17 cellular contexts compared by ENCODE assay signal in genomic region chr19:2113436-2114211, GRCh38. TPM values are rescaled to one million over a fixed set of nuclear protein-coding genes. Genes with fewer than 3 reads are reported as not detected.
DNase-seq lines count a peak whose midpoint lies in the region; TF ChIP-seq lines count a peak whose summit lies in the region.
"Had no signal": no experiment of that assay in that cellular context is flagged by ENCODE, and none has a peak within 500 bp of the region (broad histone marks: within the 10 kb centered on the region; RNA-seq: fewer than 3 reads in every experiment).

No MANE protein-coding gene starts in this region.

- no peak for TF ChIP-seq POLR2A in NB4 (IDR thresholded peaks at IDR 0.05; ENCODE audit: extremely low read depth, insufficient read length)

- H3K79me2 ChIP-seq in Karpas-422 (ENCODE audit: low read length) = no peaks in the 10 kb centered on the region

- H3K9me2 ChIP-seq in Karpas-422 (replicated peaks; ENCODE audit: insufficient read depth, low read length) = no peaks in the 10 kb centered on the region

- H3K9ac ChIP-seq in Karpas-422 (ENCODE audit: low read length) = no peak overlapping the region

- no peak overlapping the region for H3K27ac ChIP-seq in Karpas-422 (ENCODE audit: low read length)
- H3K27ac ChIP-seq: C4-2B had no signal

- no peak overlapping the region for H2AFZ ChIP-seq in Karpas-422 (ENCODE audit: low read length)

- no peaks in the 10 kb centered on the region for H4K20me1 ChIP-seq in Karpas-422 (ENCODE audit: insufficient read depth, low read depth, low read length)

- peaks cover 15% of the 10 kb centered on the region for H3K36me3 ChIP-seq in Karpas-422 (ENCODE audit: insufficient read depth, low read length)

- in situ Hi-C loops in Caki2 (cut with HindIII; ENCODE audit: low pct_unique_long_range_greater_than_20kb, low sequenced_read_pairs) = no loop called here

- H3K4me2 ChIP-seq in Karpas-422 (ENCODE audit: low read depth, low read length, poor library complexity, severe bottlenecking) = no peak overlapping the region

- H3K4me3 ChIP-seq in NB4 (ENCODE audit: low read depth, low read length) (no peak overlapping the region), Karpas-422 (ENCODE audit: low read length) (no peak overlapping the region)
- H3K4me3 ChIP-seq: thoracic aorta had no signal

- no peaks in the 10 kb centered on the region for H3K27me3 ChIP-seq in Karpas-422 (ENCODE audit: low read length)

- TF ChIP-seq CTCF in NB4 (IDR thresholded peaks at IDR 0.05; ENCODE audit: low read depth, low read length) = no peak

- no peaks in the 10 kb centered on the region for H3K4me1 ChIP-seq in Karpas-422 (ENCODE audit: low read length)

- no peaks in the 10 kb centered on the region for H3K9me3 ChIP-seq in Karpas-422 (ENCODE audit: low read length)
- H3K9me3 ChIP-seq: thoracic aorta had no signal

- DNase-seq in Caki2 (ENCODE audit: low read depth) (peak; percentile 11), NB4 (ENCODE audit: low read depth) (peak; percentile 60), cerebellum (ENCODE audit: low spot score) (peak; percentile 58), myocyte (ENCODE audit: low read depth) (peak; percentile 94), NCI-H1436 (lab: John Stamatoyannopoulos, UW) (no peak), NCI-H2107 (lab: John Stamatoyannopoulos, UW) (no peak), Karpas-422 (no peak), DMS153 (lab: John Stamatoyannopoulos, UW) (no peak)
- DNase-seq: activated CD4-positive, alpha-beta T cell treated with anti-CD3 and anti-CD28 coated beads for 36 hours; activated CD8-positive, alpha-beta memory T cell treated with anti-CD3 and anti-CD28 coated beads, Interleukin-2, amount 50 U/mL, for 4 hours; H7; NCI-H1105 treated with DMSO at 0.1 percent for 48 hours; NCI-H226; NK-92 treated with Interleukin-12 subunit alpha and Interleukin-12 subunit beta, amount 100 ng/mL, for 24 hours; stimulated activated CD4-positive, alpha-beta T cell treated with anti-CD3 and anti-CD28 coated beads, Interleukin-4, amount 100 ng/mL, for 24 hours had no signal

RNA-seq across cellular contexts. Expression of gene IZUMO4, which starts 16.9 kb away (rescaled TPM):
- total RNA-seq in Caki2 (2014; rRNA removed; shearing (Covaris generic); ENCODE audit: low replicate concordance) = not detected in 2 replicates
- total RNA-seq in cerebellum (4.4 TPM), myocyte (7.2 and 8.2 TPM in 2 replicates)
- 6.2 TPM for polyA plus RNA-seq in myocyte (2012)
- total RNA-seq in Karpas-422 (2014; rRNA removed; shearing (Covaris generic); ENCODE audit: low replicate concordance) = 285 and 487 TPM in 2 replicates

RNA-seq across cellular contexts. Expression of gene MOB3A, which starts 17.5 kb away (rescaled TPM):
- 13.3 and 28.9 TPM in 2 replicates for total RNA-seq in Caki2 (2014; rRNA removed; shearing (Covaris generic); ENCODE audit: low replicate concordance)
- 14.8 TPM for total RNA-seq in cerebellum
- total RNA-seq in myocyte = 17.6 and 22.4 TPM in 2 replicates
- polyA plus RNA-seq in myocyte (2012) = 20.7 TPM
- 153 and 219 TPM in 2 replicates for total RNA-seq in Karpas-422 (2014; rRNA removed; shearing (Covaris generic); ENCODE audit: low replicate concordance)

RNA-seq across cellular contexts. Expression of gene AP3D1, which starts 37.7 kb away (rescaled TPM):
- total RNA-seq in Caki2 (2014; rRNA removed; shearing (Covaris generic); ENCODE audit: low replicate concordance) = 59.0 and 69.3 TPM in 2 replicates
- total RNA-seq in cerebellum = 56.6 TPM
- 109 and 114 TPM in 2 replicates for total RNA-seq in myocyte
- 129 TPM for polyA plus RNA-seq in myocyte (2012)
- total RNA-seq in Karpas-422 (2014; rRNA removed; shearing (Covaris generic); ENCODE audit: low replicate concordance) = 82.3 and 101 TPM in 2 replicates

RNA-seq across cellular contexts. Expression of gene DOT1L, which starts 50.1 kb away (rescaled TPM):
- total RNA-seq in Caki2 (2014; rRNA removed; shearing (Covaris generic); ENCODE audit: low replicate concordance) = 5.2 and 7.5 TPM in 2 replicates
- total RNA-seq in cerebellum = 12.0 TPM
- total RNA-seq in myocyte = 7.9 and 8.3 TPM in 2 replicates
- 8.2 TPM for polyA plus RNA-seq in myocyte (2012)
- 10.8 and 13.3 TPM in 2 replicates for total RNA-seq in Karpas-422 (2014; rRNA removed; shearing (Covaris generic); ENCODE audit: low replicate concordance)

Comparison
In these comparisons a context has a peak if more than half of its experiments do, and no peak if none do; other contexts are left out.
1. DNase-seq: peak in Caki2 (single experiment), NB4 (single experiment), cerebellum (single experiment) and myocyte (single experiment); none in NCI-H1436 (single experiment), NCI-H2107 (single experiment), Karpas-422 (single experiment) and DMS153 (single experiment).
2. RNA of gene IZUMO4, which starts 16.9 kb away (total RNA-seq): 285 to 487 TPM in Karpas-422; 7.2 to 8.2 TPM in myocyte, 4.4 TPM in cerebellum (single experiment) and not detected in Caki2; every median in the first group is over 10 times any median in the second.